ENCODE assay signal across 23 cellular contexts in genomic region chr9:6714176-6714575, GRCh38. TPM values are rescaled to one million over a fixed set of nuclear protein-coding genes. Genes with fewer than 3 reads are reported as not detected.
DNase-seq lines count a peak whose midpoint lies in the region; ATAC-seq and TF ChIP-seq lines count a peak whose summit lies in the region.
"Had no signal": no experiment of that assay in that cellular context is flagged by ENCODE, and none has a peak within 500 bp of the region (broad histone marks: within the 10 kb centered on the region; RNA-seq: fewer than 3 reads in every experiment).

No MANE protein-coding gene starts in this region.

- ATAC-seq in Right ventricle myocardium superior (ENCODE audit: poor library complexity): no peak
- no peak for ATAC-seq in left ventricle myocardium superior
- ATAC-seq in upper lobe of right lung: peak; percentile 58
- no peak for ATAC-seq in activated CD4-positive, alpha-beta T cell treated with anti-CD3 and anti-CD28 coated beads for 36 hours
- no peak for ATAC-seq in activated CD8-positive, alpha-beta T cell treated with anti-CD3 and anti-CD28 coated beads for 36 hours
- ATAC-seq in activated CD8-positive, alpha-beta memory T cell treated with anti-CD3 and anti-CD28 coated beads, Interleukin-2, amount 10 ng/mL, durations not matched to agents 7 days and 5 days: no peak
- ATAC-seq: GM12878 had no signal

- no peak overlapping the region for H3K27ac Mint-ChIP-seq in activated CD4-positive, alpha-beta T cell treated with anti-CD3 and anti-CD28 coated beads for 36 hours
- no peak overlapping the region for H3K27ac Mint-ChIP-seq in activated CD8-positive, alpha-beta T cell treated with anti-CD3 and anti-CD28 coated beads for 36 hours
- no peak overlapping the region for H3K27ac Mint-ChIP-seq in activated CD8-positive, alpha-beta memory T cell treated with anti-CD3 and anti-CD28 coated beads, Interleukin-2, amount 10 ng/mL, durations not matched to agents 7 days and 5 days

- POLR2A ChIA-PET in activated CD4-positive, alpha-beta T cell treated with anti-CD3 and anti-CD28 coated beads for 36 hours (lab: Charles Lee): interaction anchor here (0.6 kb wide), 1 partner anchor 11 kb away, joined by 4 read pairs; no protein-coding TSS in a partner anchor
- POLR2A ChIA-PET in activated CD8-positive, alpha-beta T cell treated with anti-CD3 and anti-CD28 coated beads for 36 hours (lab: Charles Lee): interaction anchor here (1.4 to 5.2 kb wide), 2 partner anchors 9 to 43 kb away, joined by 3 to 43 read pairs; no protein-coding TSS in a partner anchor

- CTCF ChIA-PET in activated CD4-positive, alpha-beta T cell treated with anti-CD3 and anti-CD28 coated beads for 36 hours (lab: Charles Lee): no interaction called here
- CTCF ChIA-PET in activated CD8-positive, alpha-beta T cell treated with anti-CD3 and anti-CD28 coated beads for 36 hours (lab: Charles Lee): interaction anchor here (1.3 kb wide), 1 partner anchor 37 kb away, joined by 3 read pairs; no protein-coding TSS in a partner anchor
- CTCF ChIA-PET in activated CD8-positive, alpha-beta memory T cell treated with anti-CD3 and anti-CD28 coated beads, Interleukin-2, amount 10 ng/mL, durations not matched to agents 7 days and 5 days (lab: Charles Lee): no interaction called here

- TF ChIP-seq RAD21 in liver (IDR thresholded peaks at IDR 0.05): peak in 1 of 2 donors; percentile 14

- no peaks in the 10 kb centered on the region for H3K27me3 ChIP-seq in liver (ENCODE audit: control insufficient read depth in 4 of 4, insufficient read depth in 4 of 4, low read length in 3 of 4)
- no peaks in the 10 kb centered on the region for H3K27me3 ChIP-seq in upper lobe of right lung
- H3K27me3 ChIP-seq: BE2C, Peyer's patch had no signal

- H3K4me3 ChIP-seq in liver (ENCODE audit: low read depth in 1 of 3, low read length in 3 of 3): no peak overlapping the region
- no peak overlapping the region for H3K4me3 ChIP-seq in upper lobe of right lung
- H3K4me3 ChIP-seq: GM12878, Peyer's patch had no signal

- no peaks in the 10 kb centered on the region for H3K9me3 Mint-ChIP-seq in activated CD4-positive, alpha-beta T cell treated with anti-CD3 and anti-CD28 coated beads for 36 hours (ENCODE audit: low read depth)
- H3K9me3 Mint-ChIP-seq in activated CD8-positive, alpha-beta T cell treated with anti-CD3 and anti-CD28 coated beads for 36 hours: no peaks in the 10 kb centered on the region
- no peaks in the 10 kb centered on the region for H3K9me3 Mint-ChIP-seq in activated CD8-positive, alpha-beta memory T cell treated with anti-CD3 and anti-CD28 coated beads, Interleukin-2, amount 10 ng/mL, durations not matched to agents 7 days and 5 days (ENCODE audit: low read depth)
- H3K9me3 Mint-ChIP-seq: IgD-negative memory B cell had no signal

- no peak for TF ChIP-seq CTCF in liver (IDR thresholded peaks at IDR 0.05; ENCODE audit: low read depth, low read length, missing input control)
- no peak for TF ChIP-seq CTCF in upper lobe of right lung (IDR thresholded peaks at IDR 0.05)
- TF ChIP-seq CTCF in activated CD8-positive, alpha-beta T cell treated with anti-CD3 and anti-CD28 coated beads for 36 hours (IDR thresholded peaks at IDR 0.05): no peak

- H3K4me1 Mint-ChIP-seq in activated CD4-positive, alpha-beta T cell treated with anti-CD3 and anti-CD28 coated beads for 36 hours: peaks cover 6% of the 10 kb centered on the region
- H3K4me1 Mint-ChIP-seq in activated CD8-positive, alpha-beta T cell treated with anti-CD3 and anti-CD28 coated beads for 36 hours (ENCODE audit: low read depth): peaks cover 4% of the 10 kb centered on the region
- H3K4me1 Mint-ChIP-seq in activated CD8-positive, alpha-beta memory T cell treated with anti-CD3 and anti-CD28 coated beads, Interleukin-2, amount 10 ng/mL, durations not matched to agents 7 days and 5 days: peaks cover 9% of the 10 kb centered on the region

- WGBS in liver: 51% methylated on average over 2 of the region's 2 CpGs

- peaks cover 0 to 21% (median 5%) of the 10 kb centered on the region in 4 donors for H3K4me1 ChIP-seq in liver (ENCODE audit: control insufficient read depth in 4 of 4, insufficient read depth in 4 of 4, low read length in 3 of 4)
- no peaks in the 10 kb centered on the region for H3K4me1 ChIP-seq in upper lobe of right lung
- H3K4me1 ChIP-seq: Peyer's patch had no signal

- intact Hi-C loops in Right ventricle myocardium superior (cut with DNase I): no loop called here
- intact Hi-C loops in left ventricle myocardium superior (cut with micrococcal nuclease): no loop called here
- intact Hi-C loops in upper lobe of right lung (cut with DNase I): no loop called here
- intact Hi-C loops in activated CD4-positive, alpha-beta T cell treated with anti-CD3 and anti-CD28 coated beads for 36 hours (cut with DNase I, micrococcal nuclease): no loop called here
- intact Hi-C loops in activated CD8-positive, alpha-beta T cell treated with anti-CD3 and anti-CD28 coated beads for 36 hours (cut with micrococcal nuclease): no loop called here

- no peak overlapping the region for H3K4me3 Mint-ChIP-seq in activated CD4-positive, alpha-beta T cell treated with anti-CD3 and anti-CD28 coated beads for 36 hours
- H3K4me3 Mint-ChIP-seq in activated CD8-positive, alpha-beta T cell treated with anti-CD3 and anti-CD28 coated beads for 36 hours: no peak overlapping the region
- H3K4me3 Mint-ChIP-seq in activated CD8-positive, alpha-beta memory T cell treated with anti-CD3 and anti-CD28 coated beads, Interleukin-2, amount 10 ng/mL, durations not matched to agents 7 days and 5 days: no peak overlapping the region

- H3K36me3 Mint-ChIP-seq in activated CD4-positive, alpha-beta T cell treated with anti-CD3 and anti-CD28 coated beads for 36 hours (ENCODE audit: low read depth): no peaks in the 10 kb centered on the region
- H3K36me3 Mint-ChIP-seq in activated CD8-positive, alpha-beta T cell treated with anti-CD3 and anti-CD28 coated beads for 36 hours (ENCODE audit: low read depth): peaks cover under 1% of the 10 kb centered on the region
- no peaks in the 10 kb centered on the region for H3K36me3 Mint-ChIP-seq in activated CD8-positive, alpha-beta memory T cell treated with anti-CD3 and anti-CD28 coated beads, Interleukin-2, amount 10 ng/mL, durations not matched to agents 7 days and 5 days
- H3K36me3 Mint-ChIP-seq: IgD-negative memory B cell had no signal

- H3K27ac ChIP-seq in liver (ENCODE audit: low read depth in 1 of 2, low read length in 2 of 2) (peak overlapping the region; percentile 86 to 92), upper lobe of right lung (no peak overlapping the region)
- H3K27ac ChIP-seq: Peyer's patch had no signal

- H3K9ac ChIP-seq in liver (ENCODE audit: low read depth in 1 of 2, low read length in 2 of 2): no peak overlapping the region

- no peaks in the 10 kb centered on the region for H3K36me3 ChIP-seq in liver (ENCODE audit: control insufficient read depth in 4 of 4, insufficient read depth in 3 of 4, low read depth in 1 of 4, low read length in 3 of 4)
- no peaks in the 10 kb centered on the region for H3K36me3 ChIP-seq in upper lobe of right lung
- H3K36me3 ChIP-seq: BE2C, Peyer's patch had no signal

- H3K9me3 ChIP-seq in liver (ENCODE audit: control insufficient read depth in 4 of 4, low read length in 3 of 4) (no peaks in the 10 kb centered on the region), upper lobe of right lung (no peaks in the 10 kb centered on the region)
- H3K9me3 ChIP-seq: BE2C, Caco-2, Peyer's patch had no signal

- H3K27me3 Mint-ChIP-seq in activated CD4-positive, alpha-beta T cell treated with anti-CD3 and anti-CD28 coated beads for 36 hours: no peaks in the 10 kb centered on the region
- no peaks in the 10 kb centered on the region for H3K27me3 Mint-ChIP-seq in activated CD8-positive, alpha-beta T cell treated with anti-CD3 and anti-CD28 coated beads for 36 hours
- peaks cover 2% of the 10 kb centered on the region for H3K27me3 Mint-ChIP-seq in activated CD8-positive, alpha-beta memory T cell treated with anti-CD3 and anti-CD28 coated beads, Interleukin-2, amount 10 ng/mL, durations not matched to agents 7 days and 5 days
- H3K27me3 Mint-ChIP-seq: CD4-positive, alpha-beta memory T cell; IgD-negative memory B cell had no signal

- peak; percentile 21 for DNase-seq in Right ventricle myocardium superior
- DNase-seq in left ventricle myocardium superior: no peak
- DNase-seq in OCI-M1 (lab: John Stamatoyannopoulos, UW): peak; percentile 90
- DNase-seq in upper lobe of right lung: no peak
- no peak for DNase-seq in activated CD4-positive, alpha-beta T cell treated with anti-CD3 and anti-CD28 coated beads for 36 hours
- DNase-seq in activated CD8-positive, alpha-beta T cell treated with anti-CD3 and anti-CD28 coated beads for 36 hours: no peak
- no peak for DNase-seq in activated CD8-positive, alpha-beta memory T cell treated with anti-CD3 and anti-CD28 coated beads, Interleukin-2, amount 10 ng/mL, durations not matched to agents 7 days and 5 days
- DNase-seq: BE2C; CD4-positive, alpha-beta memory T cell; DMS 273 treated with DMSO at 0.1 percent for 48 hours; DND-41; NCI-H1092 treated with DMSO at 0.1 percent for 48 hours; NCI-H1436 treated with DMSO at 0.1 percent for 48 hours; NCI-H2029; NCI-H2227 treated with DMSO at 0.1 percent for 48 hours; NCI-H510A; NCI-H748 treated with DMSO at 0.1 percent for 48 hours; NK-92 treated with Interleukin-12 subunit alpha and Interleukin-12 subunit beta, amount 100 ng/mL, for 24 hours; Peyer's patch had no signal

TF ChIP-seq in liver, 16 proteins besides CTCF, POLR2A, EP300 and RAD21 (continues in another document):
- peak; percentile 48 for TF ChIP-seq ZBTB33 (IDR thresholded peaks at IDR 0.05)

RNA-seq across cellular contexts. Expression of gene KDM4C, which starts 43.6 kb away (rescaled TPM):
- total RNA-seq in Right ventricle myocardium superior (14.2 TPM), left ventricle myocardium superior (14.2 TPM), liver (10 to 100 TPM; 39.2 to 40.2 TPM), upper lobe of right lung (37.2 TPM)
- 1 to 10 TPM; 4.3 to 8.8 TPM for polyA plus RNA-seq in liver
- total RNA-seq in activated CD4-positive, alpha-beta T cell treated with anti-CD3 and anti-CD28 coated beads for 36 hours: 10 to 100 TPM; 31.7 to 33.1 TPM
- total RNA-seq in activated CD8-positive, alpha-beta T cell treated with anti-CD3 and anti-CD28 coated beads for 36 hours: 10 to 100 TPM; 31.1 to 32.9 TPM
- 10 to 100 TPM; 31.5 to 57.8 TPM for total RNA-seq in activated CD8-positive, alpha-beta memory T cell treated with anti-CD3 and anti-CD28 coated beads, Interleukin-2, amount 10 ng/mL, durations not matched to agents 7 days and 5 days

Comparison
In these comparisons a context has a peak if more than half of its experiments do, and no peak if none do; other contexts are left out.
1. DNase-seq: peak in Right ventricle myocardium superior (single experiment) and OCI-M1 (single experiment); none in left ventricle myocardium superior (single experiment), upper lobe of right lung (single experiment), activated CD4-positive, alpha-beta T cell treated with anti-CD3 and anti-CD28 coated beads for 36 hours (single experiment), activated CD8-positive, alpha-beta T cell treated with anti-CD3 and anti-CD28 coated beads for 36 hours (single experiment) and activated CD8-positive, alpha-beta memory T cell treated with anti-CD3 and anti-CD28 coated beads, Interleukin-2, amount 10 ng/mL, durations not matched to agents 7 days and 5 days (single experiment).